In genomic region chr3:192905980-192906678, GRCh38 we compare ENCODE assay signal across 22 cellular contexts. TPM values are rescaled to one million over a fixed set of nuclear protein-coding genes. Genes with fewer than 3 reads are reported as not detected.
A peak's percentile ranks its signal among the peaks of the same experiment; 100 is the strongest.
DNase-seq lines count a peak whose midpoint lies in the region; ATAC-seq and TF ChIP-seq lines count a peak whose summit lies in the region.
"Had no signal": no experiment of that assay in that cellular context is flagged by ENCODE, and none has a peak within 500 bp of the region (broad histone marks: within the 10 kb centered on the region; RNA-seq: fewer than 3 reads in every experiment).

No MANE protein-coding gene starts in this region.

- no peaks in the 10 kb centered on the region for H3K9me2 ChIP-seq in SK-N-SH

- H3K27me3 Mint-ChIP-seq in CD4-positive, CD25-positive, alpha-beta regulatory T cell = no peaks in the 10 kb centered on the region
- H3K27me3 Mint-ChIP-seq in glutamatergic neuron (ENCODE audit: unreplicated experiment) = no peaks in the 10 kb centered on the region

- H3K4me3 ChIP-seq in CD4-positive, CD25-positive, alpha-beta regulatory T cell (ENCODE audit: low read depth, low read length) = no peak overlapping the region
- H3K4me3 ChIP-seq in SK-N-SH (ENCODE audit: low read depth in 2 of 2, low read length in 1 of 2) (no peak overlapping the region), vagina (no peak overlapping the region)
- H3K4me3 ChIP-seq: esophagus squamous epithelium, gastrocnemius medialis, stomach, transverse colon had no signal

- TF ChIP-seq POLR2A in vagina (IDR thresholded peaks at IDR 0.05) = no peak

- H3K79me2 ChIP-seq in SK-N-SH (ENCODE audit: insufficient read depth) = peaks cover 88% of the 10 kb centered on the region

- peaks cover 0 to 3% of the 10 kb centered on the region in 2 experiments for H3K9me3 ChIP-seq in CD4-positive, CD25-positive, alpha-beta regulatory T cell (ENCODE audit: control insufficient read depth in 2 of 2, low read length in 2 of 2)
- H3K9me3 ChIP-seq in SK-N-SH = no peaks in the 10 kb centered on the region
- H3K9me3 ChIP-seq in vagina = no peaks in the 10 kb centered on the region
- H3K9me3 ChIP-seq: gastrocnemius medialis, stomach, transverse colon had no signal

- intact Hi-C loops in vagina (cut with DNase I) = no loop called here

- H3K4me1 Mint-ChIP-seq in CD4-positive, CD25-positive, alpha-beta regulatory T cell = peaks cover 0 to 25% (median 11%) of the 10 kb centered on the region in 4 donors
- H3K4me1 Mint-ChIP-seq in glutamatergic neuron (ENCODE audit: low read depth, unreplicated experiment) = peaks cover 18% of the 10 kb centered on the region

- DNase-seq in DMS 273 (lab: John Stamatoyannopoulos, UW; ENCODE audit: unreplicated experiment) (peak; percentile 51), DMS 273 treated with DMSO at 0.1 percent for 48 hours (lab: John Stamatoyannopoulos, UW) (no peak), SK-N-SH (no peak), glutamatergic neuron (no peak), vagina (ENCODE audit: extremely low spot score in 2 of 2) (no peak), GM19238 (ENCODE audit: insufficient read length, low spot score) (no peak)
- no peak for DNase-seq in CD4-positive, CD25-positive, alpha-beta regulatory T cell
- DNase-seq in activated effector memory CD4-positive, alpha-beta T cell treated with Interleukin-2 at 50 U/mL for 16 hours = no peak
- DNase-seq: amniotic stem cell; CD8-positive, alpha-beta memory T cell; cortex of kidney; DMS79; endodermal cell; esophagus squamous epithelium; gastrocnemius medialis; SHP77; stimulated activated CD4-positive, alpha-beta T cell treated with anti-CD3 and anti-CD28 coated beads, Interleukin-12 subunit alpha, Interleukin-12 subunit beta, amount 100 ng/mL, for 4 hours; stomach; transverse colon; WERI-Rb-1 had no signal

- H3K9ac ChIP-seq in SK-N-SH = 0 out of 2 replicates have a peak overlapping the region, but pooled peaks have one; percentile 13
- H3K9ac ChIP-seq: KMS-11 had no signal

- no peak for TF ChIP-seq RAD21 in SK-N-SH (IDR thresholded peaks at IDR 0.05; ENCODE audit: low read length)

- H3K9me3 Mint-ChIP-seq in CD4-positive, CD25-positive, alpha-beta regulatory T cell = peaks cover 0 to 3% (median 0%) of the 10 kb centered on the region in 7 donors
- peaks cover 8% of the 10 kb centered on the region for H3K9me3 Mint-ChIP-seq in glutamatergic neuron (ENCODE audit: unreplicated experiment)

- CTCF ChIA-PET in SK-N-SH (lab: Yijun Ruan, JAX) = interaction anchor here (0.6 to 2.1 kb wide), 4 partner anchors 9 to 135 kb away, joined by 3 to 8 read pairs (median 4); partner anchors contain the start of gene MB21D2

- no peaks in the 10 kb centered on the region for H3K36me3 ChIP-seq in CD4-positive, CD25-positive, alpha-beta regulatory T cell (ENCODE audit: control insufficient read depth, insufficient read depth, low read length)
- H3K36me3 ChIP-seq in SK-N-SH (replicated peaks in 1 of 2; ENCODE audit: control insufficient read depth in 1 of 2, insufficient read depth in 2 of 2, low read length in 1 of 2) = peaks cover 0 to 8% of the 10 kb centered on the region in 2 experiments
- H3K36me3 ChIP-seq in vagina = no peaks in the 10 kb centered on the region
- H3K36me3 ChIP-seq: esophagus squamous epithelium, gastrocnemius medialis, stomach, transverse colon, WERI-Rb-1 had no signal

- H3K27ac Mint-ChIP-seq in CD4-positive, CD25-positive, alpha-beta regulatory T cell = peak overlapping the region in 2 of 3 donors; percentile 27 to 64
- H3K27ac Mint-ChIP-seq in glutamatergic neuron (ENCODE audit: unreplicated experiment) = peak overlapping the region; percentile 62
- H3K27ac Mint-ChIP-seq: endodermal cell had no signal

- TF ChIP-seq EP300 in SK-N-SH (IDR thresholded peaks at IDR 0.05; ENCODE audit: borderline replicate concordance in 1 of 2, low read depth in 1 of 2, low read length in 1 of 2) = peak; percentile 77; a peak in 3 of 4 replicates

- POLR2A ChIA-PET in SK-N-SH (lab: Yijun Ruan, JAX) = no interaction called here

- H3K4me1 ChIP-seq in CD4-positive, CD25-positive, alpha-beta regulatory T cell (ENCODE audit: control insufficient read depth, insufficient read depth, low read length, poor library complexity, severe bottlenecking) = peaks cover 7% of the 10 kb centered on the region
- peaks cover 17 to 37% of the 10 kb centered on the region in 2 experiments for H3K4me1 ChIP-seq in SK-N-SH (ENCODE audit: control insufficient read depth in 1 of 2, insufficient read depth in 2 of 2, low read depth in 1 of 2, low read length in 1 of 2)
- H3K4me1 ChIP-seq in vagina = peaks cover 5% of the 10 kb centered on the region
- H3K4me1 ChIP-seq: transverse colon had no signal

- no peak overlapping the region for H3K27ac ChIP-seq in CD4-positive, CD25-positive, alpha-beta regulatory T cell (ENCODE audit: insufficient read depth, low read length, poor library complexity, severe bottlenecking)
- H3K27ac ChIP-seq in SK-N-SH (ENCODE audit: low read depth in 2 of 2, low read length in 1 of 2) = peak overlapping the region; percentile 84 to 86; a peak in 3 of 4 replicates
- no peak overlapping the region for H3K27ac ChIP-seq in vagina
- H3K27ac ChIP-seq: 22Rv1, esophagus squamous epithelium, gastrocnemius medialis, KMS-11, stomach, transverse colon, WERI-Rb-1 had no signal

- H2AFZ ChIP-seq in SK-N-SH (ENCODE audit: low read depth) = no peak overlapping the region

- peaks cover 35% of the 10 kb centered on the region for H3F3A ChIP-seq in SK-N-SH (replicated peaks; ENCODE audit: insufficient read depth)

- TF ChIP-seq CTCF in SK-N-SH (IDR thresholded peaks at IDR 0.05) (no peak), glutamatergic neuron (IDR thresholded peaks at IDR 0.05; ENCODE audit: partially characterized antibody, unreplicated experiment) (no peak), vagina (IDR thresholded peaks at IDR 0.05) (no peak)

- WGBS in SK-N-SH (ENCODE audit: low lambda C conversion rate) = 53% methylated on average over 3 of the region's 3 CpGs

- ATAC-seq in CD4-positive, CD25-positive, alpha-beta regulatory T cell (ENCODE audit: low read depth in 2 of 2) = no peak
- ATAC-seq: gastrocnemius medialis had no signal

- H3K4me3 Mint-ChIP-seq in CD4-positive, CD25-positive, alpha-beta regulatory T cell = no peak overlapping the region
- H3K4me3 Mint-ChIP-seq in glutamatergic neuron (ENCODE audit: unreplicated experiment) = peak overlapping the region; percentile 14
- H3K4me3 Mint-ChIP-seq: endodermal cell had no signal

- no peaks in the 10 kb centered on the region for H3K27me3 ChIP-seq in CD4-positive, CD25-positive, alpha-beta regulatory T cell (ENCODE audit: control insufficient read depth, insufficient read depth, low read length)
- H3K27me3 ChIP-seq in SK-N-SH (ENCODE audit: insufficient read depth) (no peaks in the 10 kb centered on the region), vagina (no peaks in the 10 kb centered on the region)
- H3K27me3 ChIP-seq: esophagus squamous epithelium, gastrocnemius medialis, stomach, transverse colon had no signal

- H4K20me1 ChIP-seq in SK-N-SH (ENCODE audit: insufficient read depth) = no peaks in the 10 kb centered on the region

- H3K36me3 Mint-ChIP-seq in CD4-positive, CD25-positive, alpha-beta regulatory T cell = no peaks in the 10 kb centered on the region
- no peaks in the 10 kb centered on the region for H3K36me3 Mint-ChIP-seq in glutamatergic neuron (ENCODE audit: unreplicated experiment)
- H3K36me3 Mint-ChIP-seq: CD8-positive, alpha-beta memory T cell had no signal

- peak overlapping the region; percentile 48 for H3K4me2 ChIP-seq in SK-N-SH
- H3K4me2 ChIP-seq: KMS-11 had no signal

TF ChIP-seq in SK-N-SH, 30 proteins besides CTCF, POLR2A, EP300 and RAD21 (continues in another document):
- TF ChIP-seq NFIC (IDR thresholded peaks at IDR 0.05; ENCODE audit: borderline replicate concordance) (peak; percentile 52; the same call in 1 of the 2 replicates), PBX3 (IDR thresholded peaks at IDR 0.05) (peak; percentile 86), RCOR1 (IDR thresholded peaks at IDR 0.05; ENCODE audit: low read length) (peak; percentile 21; the same call in 1 of the 2 replicates), IRF3 (IDR thresholded peaks at IDR 0.05; ENCODE audit: low read depth, low read length) (no peak), USF2 (IDR thresholded peaks at IDR 0.05; ENCODE audit: borderline replicate concordance, low read depth, low read length) (no peak), MEF2A (IDR thresholded peaks at IDR 0.05; ENCODE audit: borderline replicate concordance, low read depth) (peak; percentile 67; the same call in 1 of the 2 replicates), JUND (IDR thresholded peaks at IDR 0.05) (peak; percentile 67), RXRA (IDR thresholded peaks at IDR 0.05; ENCODE audit: borderline replicate concordance, low read depth) (peak; percentile 42; the same call in 1 of the 2 replicates)

RNA-seq across cellular contexts. Expression of gene MB21D2, which starts 11.5 kb away (rescaled TPM):
- 10.8 TPM for total RNA-seq in CD4-positive, CD25-positive, alpha-beta regulatory T cell
- polyA plus RNA-seq in CD4-positive, CD25-positive, alpha-beta regulatory T cell = 1 to 10 TPM; 2.6 to 3.9 (median 3.0) TPM
- polyA plus RNA-seq in SK-N-SH (2012; rRNA removed) = 12.7 and 15.4 TPM in 2 replicates
- polyA plus RNA-seq in SK-N-SH (2012; cell fraction: cytosol; rRNA removed) = 13.3 and 14.3 TPM in 2 replicates
- 13.3 and 15.1 TPM in 2 replicates for polyA plus RNA-seq in SK-N-SH (2012; cell fraction: nucleus; rRNA removed)
- total RNA-seq in glutamatergic neuron (ENCODE audit: unreplicated experiment) = 42.5 TPM
- 5.6 TPM for total RNA-seq in vagina

Comparison
In these comparisons a context has a peak if more than half of its experiments do, and no peak if none do; other contexts are left out.
1. H3K27ac ChIP-seq: peak in SK-N-SH (2 of 2); none in CD4-positive, CD25-positive, alpha-beta regulatory T cell (single experiment) and vagina (single experiment).